21 cellular contexts compared by ENCODE assay signal in the genomic region with DNA sequence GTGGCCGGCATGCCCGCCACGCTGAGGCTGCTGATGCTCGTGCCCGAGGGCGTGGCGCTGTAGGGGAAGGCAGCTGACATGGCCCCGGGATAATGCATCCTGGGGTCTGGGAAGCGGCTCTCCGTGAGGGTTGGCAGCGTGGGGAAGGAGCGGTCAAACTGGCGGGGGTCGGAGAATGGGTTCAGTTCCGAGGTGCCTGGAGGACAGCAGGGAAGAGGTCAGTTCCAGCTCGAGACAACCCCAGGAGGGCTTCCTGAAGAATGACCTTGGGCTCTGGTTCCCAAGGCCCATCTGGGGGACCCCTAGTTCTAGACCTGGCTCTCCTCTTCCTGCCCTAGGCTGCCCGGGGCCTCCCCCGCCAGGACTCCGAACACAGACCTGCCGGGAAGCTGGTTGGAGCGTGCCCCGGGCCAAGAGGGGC. TPM values are rescaled to one million over a fixed set of nuclear protein-coding genes. Genes with fewer than 3 reads are reported as not detected.
DNase-seq lines count a peak whose midpoint lies in the region; ATAC-seq and TF ChIP-seq lines count a peak whose summit lies in the region.
"Had no signal": no experiment of that assay in that cellular context is flagged by ENCODE, and none has a peak within 500 bp of the region (broad histone marks: within the 10 kb centered on the region; RNA-seq: fewer than 3 reads in every experiment).

No MANE protein-coding gene starts in this region.

- TF ChIP-seq POLR2A in Peyer's patch (IDR thresholded peaks at IDR 0.05), result no peak

- no peak for ATAC-seq in effector memory CD8-positive, alpha-beta T cell (replicated peaks)
- ATAC-seq in stimulated activated effector memory CD8-positive, alpha-beta T cell treated with anti-CD3 and anti-CD28 coated beads, Interleukin-12 subunit alpha, Interleukin-12 subunit beta, amount 100 ng/mL, for 72 hours, result no peak
- ATAC-seq: upper lobe of right lung had no signal

- no peak for TF ChIP-seq CTCF in Peyer's patch (IDR thresholded peaks at IDR 0.05)

- H3K4me3 Mint-ChIP-seq in activated naive CD4-positive, alpha-beta T cell treated with anti-CD3 and anti-CD28 coated beads, Interleukin-2, amount 10 ng/mL, durations not matched to agents 7 days and 5 days, result no peak overlapping the region
- peak overlapping the region; percentile 31 to 37 for H3K4me3 Mint-ChIP-seq in effector memory CD8-positive, alpha-beta T cell
- H3K4me3 Mint-ChIP-seq in stimulated activated effector memory CD8-positive, alpha-beta T cell treated with anti-CD3 and anti-CD28 coated beads, Interleukin-12 subunit alpha, Interleukin-12 subunit beta, amount 100 ng/mL, for 72 hours, result no peak overlapping the region
- peak overlapping the region in 1 of 8 donors; percentile 17 for H3K4me3 Mint-ChIP-seq in CD4-positive, alpha-beta memory T cell
- H3K4me3 Mint-ChIP-seq: nephron progenitor cell had no signal

- H3K27me3 ChIP-seq in Peyer's patch, result no peaks in the 10 kb centered on the region
- no peaks in the 10 kb centered on the region for H3K27me3 ChIP-seq in CD4-positive, alpha-beta memory T cell (ENCODE audit: insufficient read depth, low read length)
- H3K27me3 ChIP-seq: colonic mucosa, upper lobe of right lung had no signal

- CTCF ChIA-PET in activated naive CD4-positive, alpha-beta T cell treated with anti-CD3 and anti-CD28 coated beads, Interleukin-2, amount 10 ng/mL, durations not matched to agents 7 days and 5 days (lab: Charles Lee), result no interaction called here
- CTCF ChIA-PET in CD4-positive, alpha-beta memory T cell (lab: Charles Lee; ENCODE audit: partially characterized antibody), result interaction anchor here (1.6 kb wide), 1 partner anchor 54 kb away, joined by 3 read pairs; no protein-coding TSS in a partner anchor

- intact Hi-C loops in CD4-positive, alpha-beta memory T cell (cut with micrococcal nuclease), result no loop called here

- no peak overlapping the region for H3K27ac Mint-ChIP-seq in activated naive CD4-positive, alpha-beta T cell treated with anti-CD3 and anti-CD28 coated beads, Interleukin-2, amount 10 ng/mL, durations not matched to agents 7 days and 5 days
- H3K27ac Mint-ChIP-seq in effector memory CD8-positive, alpha-beta T cell, result peak overlapping the region; percentile 91 to 100
- H3K27ac Mint-ChIP-seq in stimulated activated effector memory CD8-positive, alpha-beta T cell treated with anti-CD3 and anti-CD28 coated beads, Interleukin-12 subunit alpha, Interleukin-12 subunit beta, amount 100 ng/mL, for 72 hours, result peak overlapping the region; percentile 92
- peak overlapping the region in 3 of 7 donors; percentile 66 to 85 (median 68) for H3K27ac Mint-ChIP-seq in CD4-positive, alpha-beta memory T cell
- H3K27ac Mint-ChIP-seq: nephron progenitor cell had no signal

- H3K4me3 ChIP-seq in Peyer's patch, result no peak overlapping the region
- H3K4me3 ChIP-seq in CD4-positive, alpha-beta memory T cell (ENCODE audit: low read length in 2 of 2), result no peak overlapping the region
- H3K4me3 ChIP-seq: colonic mucosa, HAP-1, upper lobe of right lung had no signal

- H3K27me3 Mint-ChIP-seq in activated naive CD4-positive, alpha-beta T cell treated with anti-CD3 and anti-CD28 coated beads, Interleukin-2, amount 10 ng/mL, durations not matched to agents 7 days and 5 days, result no peaks in the 10 kb centered on the region
- no peaks in the 10 kb centered on the region for H3K27me3 Mint-ChIP-seq in effector memory CD8-positive, alpha-beta T cell
- no peaks in the 10 kb centered on the region for H3K27me3 Mint-ChIP-seq in CD4-positive, alpha-beta memory T cell

- H3K36me3 Mint-ChIP-seq in activated naive CD4-positive, alpha-beta T cell treated with anti-CD3 and anti-CD28 coated beads, Interleukin-2, amount 10 ng/mL, durations not matched to agents 7 days and 5 days, result peaks cover 45% of the 10 kb centered on the region
- H3K36me3 Mint-ChIP-seq in effector memory CD8-positive, alpha-beta T cell (ENCODE audit: insufficient read depth), result peaks cover 99% of the 10 kb centered on the region
- peaks cover 100% of the 10 kb centered on the region for H3K36me3 Mint-ChIP-seq in stimulated activated effector memory CD8-positive, alpha-beta T cell treated with anti-CD3 and anti-CD28 coated beads, Interleukin-12 subunit alpha, Interleukin-12 subunit beta, amount 100 ng/mL, for 72 hours
- H3K36me3 Mint-ChIP-seq in CD4-positive, alpha-beta memory T cell, result peaks cover 13 to 65% of the 10 kb centered on the region in 2 donors

- no peaks in the 10 kb centered on the region for H3K9me3 ChIP-seq in Peyer's patch
- no peaks in the 10 kb centered on the region for H3K9me3 ChIP-seq in CD4-positive, alpha-beta memory T cell (ENCODE audit: control insufficient read depth in 1 of 2, low read length in 2 of 2)
- H3K9me3 ChIP-seq: colonic mucosa, HAP-1, upper lobe of right lung had no signal

- H3K36me3 ChIP-seq in Peyer's patch, result peaks cover 0 to 8% (median 0%) of the 10 kb centered on the region in 3 donors
- H3K36me3 ChIP-seq in CD4-positive, alpha-beta memory T cell (ENCODE audit: insufficient read depth, low read length), result peaks cover 59% of the 10 kb centered on the region
- H3K36me3 ChIP-seq: colonic mucosa, upper lobe of right lung had no signal

- peak; percentile 1 for DNase-seq in activated naive CD4-positive, alpha-beta T cell treated with Interleukin-2 at 50 U/mL for 16 hours
- no peak for DNase-seq in activated naive CD4-positive, alpha-beta T cell treated with anti-CD3 and anti-CD28 coated beads, Interleukin-2, amount 10 ng/mL, durations not matched to agents 7 days and 5 days
- DNase-seq in Peyer's patch (peak in 2 of 3 donors; percentile 32 to 38), SHP77 treated with DMSO at 0.1 percent for 48 hours (lab: John Stamatoyannopoulos, UW) (no peak), NCI-H1436 (lab: John Stamatoyannopoulos, UW) (no peak)
- no peak for DNase-seq in effector memory CD8-positive, alpha-beta T cell
- peak in 1 of 2 donors; percentile 46 for DNase-seq in stimulated activated effector memory CD8-positive, alpha-beta T cell treated with anti-CD3 and anti-CD28 coated beads, Interleukin-12 subunit alpha, Interleukin-12 subunit beta, amount 100 ng/mL, for 72 hours (ENCODE audit: low spot score in 2 of 2)
- DNase-seq in CD4-positive, alpha-beta memory T cell, result no peak
- DNase-seq: activated CD4-positive, alpha-beta T cell treated with anti-CD3 and anti-CD28 coated beads, Interleukin-2, amount 50 U/mL, for 1 hour; colonic mucosa; EL; mesendoderm; NCI-H1694; nephron progenitor cell; RPMI8226; stimulated activated CD4-positive, alpha-beta T cell treated with anti-CD3 and anti-CD28 coated beads, Interleukin-12 subunit alpha, Interleukin-12 subunit beta, amount 100 ng/mL, for 4 hours; stimulated activated naive CD4-positive, alpha-beta T cell treated with Interleukin-2 at 50 U/mL for 16 hours had no signal

- H3K4me1 ChIP-seq in Peyer's patch, result peaks cover 0 to 6% (median 0%) of the 10 kb centered on the region in 4 donors
- H3K4me1 ChIP-seq in CD4-positive, alpha-beta memory T cell (ENCODE audit: insufficient read depth, low read length), result peaks cover 21% of the 10 kb centered on the region
- H3K4me1 ChIP-seq: colonic mucosa, HAP-1, upper lobe of right lung had no signal

- H3K9me3 Mint-ChIP-seq in activated naive CD4-positive, alpha-beta T cell treated with anti-CD3 and anti-CD28 coated beads, Interleukin-2, amount 10 ng/mL, durations not matched to agents 7 days and 5 days, result no peaks in the 10 kb centered on the region
- no peaks in the 10 kb centered on the region for H3K9me3 Mint-ChIP-seq in effector memory CD8-positive, alpha-beta T cell
- H3K9me3 Mint-ChIP-seq in stimulated activated effector memory CD8-positive, alpha-beta T cell treated with anti-CD3 and anti-CD28 coated beads, Interleukin-12 subunit alpha, Interleukin-12 subunit beta, amount 100 ng/mL, for 72 hours, result no peaks in the 10 kb centered on the region
- H3K9me3 Mint-ChIP-seq in CD4-positive, alpha-beta memory T cell, result peaks cover 0 to 5% (median 0%) of the 10 kb centered on the region in 8 donors

- POLR2A ChIA-PET in CD4-positive, alpha-beta memory T cell (lab: Charles Lee; ENCODE audit: partially characterized antibody), result interaction anchor here (1.8 kb wide), 1 partner anchor 11 kb away, joined by 6 read pairs; no protein-coding TSS in a partner anchor

- H3K4me1 Mint-ChIP-seq in activated naive CD4-positive, alpha-beta T cell treated with anti-CD3 and anti-CD28 coated beads, Interleukin-2, amount 10 ng/mL, durations not matched to agents 7 days and 5 days, result peaks cover 7% of the 10 kb centered on the region
- peaks cover 55 to 68% of the 10 kb centered on the region in 2 donors for H3K4me1 Mint-ChIP-seq in effector memory CD8-positive, alpha-beta T cell (ENCODE audit: low read depth in 2 of 2)
- H3K4me1 Mint-ChIP-seq in stimulated activated effector memory CD8-positive, alpha-beta T cell treated with anti-CD3 and anti-CD28 coated beads, Interleukin-12 subunit alpha, Interleukin-12 subunit beta, amount 100 ng/mL, for 72 hours, result peaks cover 76% of the 10 kb centered on the region
- H3K4me1 Mint-ChIP-seq in CD4-positive, alpha-beta memory T cell, result peaks cover 12 to 46% (median 32%) of the 10 kb centered on the region in 4 donors
- H3K4me1 Mint-ChIP-seq: nephron progenitor cell had no signal

- H3K27ac ChIP-seq in Peyer's patch, result no peak overlapping the region
- H3K27ac ChIP-seq in CD4-positive, alpha-beta memory T cell (ENCODE audit: low read depth, low read length), result no peak overlapping the region
- H3K27ac ChIP-seq: colonic mucosa, HL-60, upper lobe of right lung had no signal

RNA-seq across cellular contexts. Expression of a gene that starts 27.6 kb away (rescaled TPM):
- 1 to 10 TPM; 2.1 to 9.9 (median 6.0) TPM for total RNA-seq in Peyer's patch
- total RNA-seq in CD4-positive, alpha-beta memory T cell, result 100 to 1,000 TPM; 105 to 112 TPM
- 10 to 100 TPM; 12.5 to 50.8 TPM for polyA plus RNA-seq in CD4-positive, alpha-beta memory T cell
- polyA plus RNA-seq: keratinocyte had no signal

Comparison
In these comparisons a context has a peak if more than half of its experiments do, and no peak if none do; other contexts are left out.
1. DNase-seq: peak in activated naive CD4-positive, alpha-beta T cell treated with Interleukin-2 at 50 U/mL for 16 hours (single experiment) and Peyer's patch (2 of 3); none in activated naive CD4-positive, alpha-beta T cell treated with anti-CD3 and anti-CD28 coated beads, Interleukin-2, amount 10 ng/mL, durations not matched to agents 7 days and 5 days (single experiment), effector memory CD8-positive, alpha-beta T cell (0 of 3), SHP77 treated with DMSO at 0.1 percent for 48 hours (single experiment), CD4-positive, alpha-beta memory T cell (0 of 5) and NCI-H1436 (single experiment).
2. H3K4me3 Mint-ChIP-seq: peak in effector memory CD8-positive, alpha-beta T cell (2 of 2); none in activated naive CD4-positive, alpha-beta T cell treated with anti-CD3 and anti-CD28 coated beads, Interleukin-2, amount 10 ng/mL, durations not matched to agents 7 days and 5 days (single experiment) and stimulated activated effector memory CD8-positive, alpha-beta T cell treated with anti-CD3 and anti-CD28 coated beads, Interleukin-12 subunit alpha, Interleukin-12 subunit beta, amount 100 ng/mL, for 72 hours (single experiment).
3. RNA of a gene that starts 27.6 kb away (total RNA-seq): 105 to 112 TPM in CD4-positive, alpha-beta memory T cell; 2.1 to 9.9 TPM in Peyer's patch; every median in the first group is over 4 times any median in the second.